ENCODE assay signal across 1 cellular context in the genomic region with DNA sequence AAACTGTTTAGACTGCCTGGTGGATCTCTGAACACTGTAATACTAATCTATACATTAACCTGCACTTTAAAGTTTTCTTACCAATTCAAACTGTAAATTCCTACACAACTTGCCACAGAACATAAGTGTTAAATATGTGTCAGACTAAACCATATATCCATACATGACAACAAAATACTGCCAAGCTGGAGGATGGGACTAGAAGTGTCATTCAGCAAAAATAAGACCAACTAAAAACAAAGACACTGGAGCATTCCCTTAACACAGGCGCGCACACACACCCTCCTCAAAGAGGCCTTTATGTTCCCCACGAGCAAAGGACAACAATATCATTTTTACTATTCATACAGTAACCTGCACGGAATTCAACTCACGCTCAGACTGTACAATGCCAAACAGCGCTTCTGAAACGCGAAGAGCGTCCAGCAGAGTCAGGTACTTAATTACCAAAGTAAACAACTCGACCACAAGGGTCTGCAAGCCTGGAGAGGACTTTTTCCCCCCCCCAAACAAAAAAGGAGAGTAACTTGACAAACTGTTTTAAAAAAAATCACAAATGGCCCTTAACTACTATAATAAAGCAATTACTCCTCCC.
TF ChIP-seq lines count a peak whose summit lies in the region.

No MANE protein-coding gene starts in this region.

TF ChIP-seq in GM23338, 12 proteins besides CTCF, POLR2A, EP300 and RAD21 (continued from another document):
- TF ChIP-seq REST (IDR thresholded peaks at IDR 0.05; ENCODE audit: unreplicated experiment), result no peak
- TF ChIP-seq ZNF331 (CRISPR knock-in tag; IDR thresholded peaks at IDR 0.05; ENCODE audit: low read depth), result no peak
- no peak for TF ChIP-seq POLR2AphosphoS5 (IDR thresholded peaks at IDR 0.05; ENCODE audit: low read depth)
- TF ChIP-seq, protein P1, sequence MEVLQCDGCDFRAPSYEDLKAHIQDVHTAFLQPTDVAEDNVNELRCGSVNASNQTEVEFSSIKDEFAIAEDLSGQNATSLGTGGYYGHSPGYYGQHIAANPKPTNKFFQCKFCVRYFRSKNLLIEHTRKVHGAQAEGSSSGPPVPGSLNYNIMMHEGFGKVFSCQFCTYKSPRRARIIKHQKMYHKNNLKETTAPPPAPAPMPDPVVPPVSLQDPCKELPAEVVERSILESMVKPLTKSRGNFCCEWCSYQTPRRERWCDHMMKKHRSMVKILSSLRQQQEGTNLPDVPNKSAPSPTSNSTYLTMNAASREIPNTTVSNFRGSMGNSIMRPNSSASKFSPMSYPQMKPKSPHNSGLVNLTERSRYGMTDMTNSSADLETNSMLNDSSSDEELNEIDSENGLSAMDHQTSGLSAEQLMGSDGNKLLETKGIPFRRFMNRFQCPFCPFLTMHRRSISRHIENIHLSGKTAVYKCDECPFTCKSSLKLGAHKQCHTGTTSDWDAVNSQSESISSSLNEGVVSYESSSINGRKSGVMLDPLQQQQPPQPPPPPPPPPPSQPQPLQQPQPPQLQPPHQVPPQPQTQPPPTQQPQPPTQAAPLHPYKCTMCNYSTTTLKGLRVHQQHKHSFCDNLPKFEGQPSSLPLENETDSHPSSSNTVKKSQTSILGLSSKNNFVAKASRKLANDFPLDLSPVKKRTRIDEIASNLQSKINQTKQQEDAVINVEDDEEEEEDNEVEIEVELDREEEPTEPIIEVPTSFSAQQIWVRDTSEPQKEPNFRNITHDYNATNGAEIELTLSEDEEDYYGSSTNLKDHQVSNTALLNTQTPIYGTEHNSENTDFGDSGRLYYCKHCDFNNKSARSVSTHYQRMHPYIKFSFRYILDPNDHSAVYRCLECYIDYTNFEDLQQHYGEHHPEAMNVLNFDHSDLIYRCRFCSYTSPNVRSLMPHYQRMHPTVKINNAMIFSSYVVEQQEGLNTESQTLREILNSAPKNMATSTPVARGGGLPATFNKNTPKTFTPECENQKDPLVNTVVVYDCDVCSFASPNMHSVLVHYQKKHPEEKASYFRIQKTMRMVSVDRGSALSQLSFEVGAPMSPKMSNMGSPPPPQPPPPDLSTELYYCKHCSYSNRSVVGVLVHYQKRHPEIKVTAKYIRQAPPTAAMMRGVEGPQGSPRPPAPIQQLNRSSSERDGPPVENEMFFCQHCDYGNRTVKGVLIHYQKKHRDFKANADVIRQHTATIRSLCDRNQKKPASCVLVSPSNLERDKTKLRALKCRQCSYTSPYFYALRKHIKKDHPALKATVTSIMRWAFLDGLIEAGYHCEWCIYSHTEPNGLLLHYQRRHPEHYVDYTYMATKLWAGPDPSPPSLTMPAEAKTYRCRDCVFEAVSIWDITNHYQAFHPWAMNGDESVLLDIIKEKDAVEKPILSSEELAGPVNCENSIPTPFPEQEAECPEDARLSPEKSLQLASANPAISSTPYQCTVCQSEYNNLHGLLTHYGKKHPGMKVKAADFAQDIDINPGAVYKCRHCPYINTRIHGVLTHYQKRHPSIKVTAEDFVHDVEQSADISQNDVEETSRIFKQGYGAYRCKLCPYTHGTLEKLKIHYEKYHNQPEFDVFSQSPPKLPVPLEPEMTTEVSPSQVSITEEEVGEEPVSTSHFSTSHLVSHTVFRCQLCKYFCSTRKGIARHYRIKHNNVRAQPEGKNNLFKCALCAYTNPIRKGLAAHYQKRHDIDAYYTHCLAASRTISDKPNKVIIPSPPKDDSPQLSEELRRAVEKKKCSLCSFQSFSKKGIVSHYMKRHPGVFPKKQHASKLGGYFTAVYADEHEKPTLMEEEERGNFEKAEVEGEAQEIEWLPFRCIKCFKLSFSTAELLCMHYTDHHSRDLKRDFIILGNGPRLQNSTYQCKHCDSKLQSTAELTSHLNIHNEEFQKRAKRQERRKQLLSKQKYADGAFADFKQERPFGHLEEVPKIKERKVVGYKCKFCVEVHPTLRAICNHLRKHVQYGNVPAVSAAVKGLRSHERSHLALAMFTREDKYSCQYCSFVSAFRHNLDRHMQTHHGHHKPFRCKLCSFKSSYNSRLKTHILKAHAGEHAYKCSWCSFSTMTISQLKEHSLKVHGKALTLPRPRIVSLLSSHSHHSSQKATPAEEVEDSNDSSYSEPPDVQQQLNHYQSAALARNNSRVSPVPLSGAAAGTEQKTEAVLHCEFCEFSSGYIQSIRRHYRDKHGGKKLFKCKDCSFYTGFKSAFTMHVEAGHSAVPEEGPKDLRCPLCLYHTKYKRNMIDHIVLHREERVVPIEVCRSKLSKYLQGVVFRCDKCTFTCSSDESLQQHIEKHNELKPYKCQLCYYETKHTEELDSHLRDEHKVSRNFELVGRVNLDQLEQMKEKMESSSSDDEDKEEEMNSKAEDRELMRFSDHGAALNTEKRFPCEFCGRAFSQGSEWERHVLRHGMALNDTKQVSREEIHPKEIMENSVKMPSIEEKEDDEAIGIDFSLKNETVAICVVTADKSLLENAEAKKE (CRISPR knock-in tag; IDR thresholded peaks at IDR 0.05), result no peak
- TF ChIP-seq STAT1 (IDR thresholded peaks at IDR 0.05; ENCODE audit: unreplicated experiment), result no peak
- no peak for TF ChIP-seq EZH2phosphoT487 (IDR thresholded peaks at IDR 0.05; ENCODE audit: unreplicated experiment)
